1 cellular context compared by ENCODE assay signal in genomic region chr1:19363526-19364152, GRCh38.
TF ChIP-seq lines count a peak whose summit lies in the region.

No MANE protein-coding gene starts in this region.

TF ChIP-seq in H1, 55 proteins besides CTCF, POLR2A, EP300 and RAD21:
- no peak for TF ChIP-seq HDAC6 (IDR thresholded peaks at IDR 0.05; ENCODE audit: low read depth, low read length)
- TF ChIP-seq BRCA1 (IDR thresholded peaks at IDR 0.05; ENCODE audit: low read depth, low read length) = no peak
- TF ChIP-seq SIX5 (IDR thresholded peaks at IDR 0.05; ENCODE audit: low read depth, low read length) = no peak
- no peak for TF ChIP-seq BCL11A (IDR thresholded peaks at IDR 0.05; ENCODE audit: low read depth in 2 of 2, low read length in 2 of 2)
- no peak for TF ChIP-seq TAF1 (IDR thresholded peaks at IDR 0.05; ENCODE audit: low read depth, low read length)
- no peak for TF ChIP-seq GABPA (IDR thresholded peaks at IDR 0.05; ENCODE audit: borderline replicate concordance, insufficient read depth, low read length)
- TF ChIP-seq RXRA (IDR thresholded peaks at IDR 0.05; ENCODE audit: insufficient read depth, low read depth, low read length) = no peak
- TF ChIP-seq TBP (IDR thresholded peaks at IDR 0.05; ENCODE audit: low read depth, low read length) = no peak
- no peak for TF ChIP-seq BACH1 (IDR thresholded peaks at IDR 0.05; ENCODE audit: low read length)
- no peak for TF ChIP-seq CHD1 (IDR thresholded peaks at IDR 0.05; ENCODE audit: low read depth, low read length)
- no peak for TF ChIP-seq SUZ12 (IDR thresholded peaks at IDR 0.05; ENCODE audit: low read length)
